16 cellular contexts compared by ENCODE assay signal in the genomic region with DNA sequence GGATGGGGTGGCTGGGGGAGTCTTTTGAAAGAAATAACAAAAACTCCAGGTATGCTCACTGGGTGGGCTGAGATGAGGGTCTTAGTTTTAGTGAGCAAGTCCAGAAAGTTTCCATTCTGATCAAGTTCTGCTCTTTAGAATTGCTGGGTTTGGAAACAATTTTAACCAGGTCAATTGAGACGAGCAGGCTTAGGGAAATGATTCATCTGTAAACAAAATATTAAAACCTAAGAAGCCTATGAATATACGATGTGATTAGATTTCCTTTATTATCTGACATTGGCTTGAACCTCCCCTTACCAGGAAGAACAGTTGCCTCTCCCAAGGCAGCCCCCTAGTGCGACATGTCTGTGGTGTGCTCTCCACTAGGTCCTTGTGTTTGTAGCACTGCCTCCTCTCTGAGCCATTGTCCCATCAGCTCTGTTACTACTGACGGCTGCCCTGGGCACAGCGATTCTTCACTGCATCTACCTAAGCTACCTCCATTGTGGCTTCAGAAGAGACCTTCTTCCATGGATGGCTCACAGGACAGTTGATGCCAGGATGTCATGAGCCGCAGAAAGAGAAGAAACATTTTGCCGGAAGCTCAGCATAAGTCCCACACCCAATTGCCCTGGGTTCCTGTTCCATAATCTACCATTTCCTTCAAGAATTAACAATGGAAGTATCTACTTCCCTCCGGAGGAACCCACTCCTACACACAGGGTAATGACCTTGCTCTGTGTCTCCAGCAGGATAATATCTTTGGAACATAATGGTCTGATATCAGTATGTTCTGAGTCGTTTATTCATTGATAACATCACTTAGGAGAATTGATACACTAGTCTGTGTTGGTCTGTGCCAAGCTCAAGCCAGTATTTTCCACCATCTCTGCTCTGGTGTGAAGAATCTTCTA.
DNase-seq lines count a peak whose midpoint lies in the region; ATAC-seq and TF ChIP-seq lines count a peak whose summit lies in the region.
"Had no signal": no experiment of that assay in that cellular context is flagged by ENCODE, and none has a peak within 500 bp of the region (broad histone marks: within the 10 kb centered on the region; RNA-seq: fewer than 3 reads in every experiment).

No MANE protein-coding gene starts in this region.

- H3K4me3 ChIP-seq in GM23338, result no peak overlapping the region
- H3K4me3 ChIP-seq in OCI-LY7 (ENCODE audit: low read depth, low read length, poor library complexity, severe bottlenecking), result no peak overlapping the region
- H3K4me3 ChIP-seq: A549, HAP-1, PC-9 had no signal

- H3K4me2 ChIP-seq in GM23338, result no peak overlapping the region
- no peak overlapping the region for H3K4me2 ChIP-seq in OCI-LY7 (ENCODE audit: low read length)
- H3K4me2 ChIP-seq: A549, PC-9 had no signal

- no peak for TF ChIP-seq CTCF in GM23338 (conservative IDR thresholded peaks at IDR 0.05; ENCODE audit: low read depth in 2 of 2)
- no peak for TF ChIP-seq CTCF in OCI-LY7 (conservative IDR thresholded peaks at IDR 0.05; ENCODE audit: low read length)

- no peaks in the 10 kb centered on the region for H3K36me3 ChIP-seq in GM23338 (ENCODE audit: insufficient read depth)
- H3K36me3 ChIP-seq in OCI-LY7 (ENCODE audit: insufficient read depth, low read length), result no peaks in the 10 kb centered on the region
- H3K36me3 ChIP-seq: HAP-1 had no signal

- POLR2A ChIA-PET in OCI-LY7 (lab: Charles Lee), result interaction anchor here (0.6 to 1.0 kb wide), 2 partner anchors 43 to 101 kb away, joined by 3 read pairs; no protein-coding TSS in a partner anchor

- H3K9me2 ChIP-seq in GM23338 (ENCODE audit: insufficient read depth), result peaks cover 15% of the 10 kb centered on the region
- H3K9me2 ChIP-seq in OCI-LY7 (ENCODE audit: insufficient read depth, low read length), result no peaks in the 10 kb centered on the region

- CTCF ChIA-PET in OCI-LY7 (lab: Charles Lee; ENCODE audit: unreplicated experiment), result interaction anchor here (0.6 to 0.7 kb wide), 2 partner anchors 150 to 167 kb away, joined by 3 read pairs; no protein-coding TSS in a partner anchor

- H3K27ac ChIP-seq in GM23338 (ENCODE audit: low read depth), result no peak overlapping the region
- no peak overlapping the region for H3K27ac ChIP-seq in OCI-LY7 (ENCODE audit: low read depth, low read length, poor library complexity, severe bottlenecking)
- H3K27ac ChIP-seq: PC-9 had no signal

- no TSS peak for BruUV-seq in OCI-LY7 (replicated peaks; lab: Mats Ljungman, UMichigan)

- intact Hi-C loops in OCI-LY7 (cut with micrococcal nuclease; ENCODE audit: unreplicated experiment), result no loop called here

- no peak overlapping the region for H3K27ac Mint-ChIP-seq in activated T-cell treated with anti-CD3 and anti-CD28 coated beads, Interleukin-2, amount 50 U/mL, for 72 hours
- H3K27ac Mint-ChIP-seq in GM23338, result no peak overlapping the region
- H3K27ac Mint-ChIP-seq in activated T-helper 17 cell treated with anti-CD3 and anti-CD28 coated beads, Interleukin-2, amount 50 U/mL, for 72 hours, result no peak overlapping the region

- H3K4me3 Mint-ChIP-seq in activated T-cell treated with anti-CD3 and anti-CD28 coated beads, Interleukin-2, amount 50 U/mL, for 4 hours, result peak overlapping the region; percentile 35
- H3K4me3 Mint-ChIP-seq in activated T-cell treated with anti-CD3 and anti-CD28 coated beads, Interleukin-2, amount 50 U/mL, for 72 hours, result no peak overlapping the region
- no peak overlapping the region for H3K4me3 Mint-ChIP-seq in GM23338
- H3K4me3 Mint-ChIP-seq in activated T-helper 17 cell treated with anti-CD3 and anti-CD28 coated beads, Interleukin-2, amount 50 U/mL, for 72 hours, result peak overlapping the region; percentile 22

- H3K36me3 Mint-ChIP-seq in activated T-cell treated with anti-CD3 and anti-CD28 coated beads, Interleukin-2, amount 50 U/mL, for 4 hours (ENCODE audit: insufficient read depth), result no peaks in the 10 kb centered on the region
- no peaks in the 10 kb centered on the region for H3K36me3 Mint-ChIP-seq in activated T-cell treated with anti-CD3 and anti-CD28 coated beads, Interleukin-2, amount 50 U/mL, for 72 hours (ENCODE audit: insufficient read depth in 2 of 2)
- H3K36me3 Mint-ChIP-seq in GM23338 (ENCODE audit: low read depth), result no peaks in the 10 kb centered on the region
- no peaks in the 10 kb centered on the region for H3K36me3 Mint-ChIP-seq in activated T-helper 17 cell treated with anti-CD3 and anti-CD28 coated beads, Interleukin-2, amount 50 U/mL, for 72 hours (ENCODE audit: low read depth)

- H3F3A ChIP-seq in GM23338 (replicated peaks; ENCODE audit: low read depth), result no peaks in the 10 kb centered on the region

- no peaks in the 10 kb centered on the region for H3K9me3 ChIP-seq in OCI-LY7 (ENCODE audit: low read length)
- H3K9me3 ChIP-seq: A549, HAP-1 had no signal

- H2AFZ ChIP-seq in GM23338, result 0 out of 2 replicates have a peak overlapping the region, but pooled peaks have one; percentile 63
- no peak overlapping the region for H2AFZ ChIP-seq in OCI-LY7 (ENCODE audit: low read length)
- H2AFZ ChIP-seq: PC-9 had no signal

- peaks cover 19% of the 10 kb centered on the region for H3K4me1 Mint-ChIP-seq in activated T-cell treated with anti-CD3 and anti-CD28 coated beads, Interleukin-2, amount 50 U/mL, for 4 hours (ENCODE audit: low read depth)
- no peaks in the 10 kb centered on the region for H3K4me1 Mint-ChIP-seq in activated T-cell treated with anti-CD3 and anti-CD28 coated beads, Interleukin-2, amount 50 U/mL, for 72 hours (ENCODE audit: low read depth)
- peaks cover 21% of the 10 kb centered on the region for H3K4me1 Mint-ChIP-seq in GM23338
- H3K4me1 Mint-ChIP-seq in activated T-helper 17 cell treated with anti-CD3 and anti-CD28 coated beads, Interleukin-2, amount 50 U/mL, for 72 hours, result no peaks in the 10 kb centered on the region

- H4K20me1 ChIP-seq in GM23338 (replicated peaks; ENCODE audit: insufficient read depth) (no peaks in the 10 kb centered on the region), OCI-LY7 (ENCODE audit: insufficient read depth, low read length) (no peaks in the 10 kb centered on the region)

- H3K9me3 Mint-ChIP-seq in activated T-cell treated with anti-CD3 and anti-CD28 coated beads, Interleukin-2, amount 50 U/mL, for 4 hours, result no peaks in the 10 kb centered on the region
- H3K9me3 Mint-ChIP-seq in activated T-cell treated with anti-CD3 and anti-CD28 coated beads, Interleukin-2, amount 50 U/mL, for 72 hours, result peaks cover 0 to 2% of the 10 kb centered on the region in 2 donors
- H3K9me3 Mint-ChIP-seq in GM23338, result 0 out of 3 replicates have a peak, but pooled peaks cover 3% of the 10 kb centered on the region
- H3K9me3 Mint-ChIP-seq in activated T-helper 17 cell treated with anti-CD3 and anti-CD28 coated beads, Interleukin-2, amount 50 U/mL, for 72 hours, result no peaks in the 10 kb centered on the region

- H3K79me2 ChIP-seq in GM23338 (replicated peaks; ENCODE audit: insufficient read depth), result no peaks in the 10 kb centered on the region
- H3K79me2 ChIP-seq in OCI-LY7 (ENCODE audit: insufficient read depth, low read depth, low read length), result no peaks in the 10 kb centered on the region

- H3K4me1 ChIP-seq in GM23338 (ENCODE audit: insufficient read depth) (peaks cover 18% of the 10 kb centered on the region), OCI-LY7 (ENCODE audit: insufficient read depth, low read length, poor library complexity, severe bottlenecking) (no peaks in the 10 kb centered on the region)
- H3K4me1 ChIP-seq: A549, HAP-1 had no signal

- no peaks in the 10 kb centered on the region for H3K27me3 ChIP-seq in GM23338 (ENCODE audit: insufficient read depth)

- peaks cover 2% of the 10 kb centered on the region for H3K27me3 Mint-ChIP-seq in activated T-cell treated with anti-CD3 and anti-CD28 coated beads, Interleukin-2, amount 50 U/mL, for 4 hours (ENCODE audit: low read depth)
- peaks cover 38% of the 10 kb centered on the region for H3K27me3 Mint-ChIP-seq in activated T-cell treated with anti-CD3 and anti-CD28 coated beads, Interleukin-2, amount 50 U/mL, for 72 hours (ENCODE audit: low read depth)
- peaks cover 3% of the 10 kb centered on the region for H3K27me3 Mint-ChIP-seq in GM23338 (ENCODE audit: insufficient read depth, low read depth, poor library complexity)
- no peaks in the 10 kb centered on the region for H3K27me3 Mint-ChIP-seq in activated T-helper 17 cell treated with anti-CD3 and anti-CD28 coated beads, Interleukin-2, amount 50 U/mL, for 72 hours

- DNase-seq in activated T-cell treated with anti-CD3 and anti-CD28 coated beads, Interleukin-2, amount 50 U/mL, for 4 hours, result no peak
- no peak for DNase-seq in activated T-cell treated with anti-CD3 and anti-CD28 coated beads, Interleukin-2, amount 50 U/mL, for 72 hours
- DNase-seq in GM23338 (ENCODE audit: low spot score), result no peak
- peak; percentile 48 for DNase-seq in iris pigment epithelial cell (ENCODE audit: low read depth)
- DNase-seq in T-helper 1 cell, result no peak
- DNase-seq in OCI-LY7 (ENCODE audit: low spot score), result no peak
- DNase-seq: DMS79 treated with DMSO at 0.1 percent for 48 hours, KBM-7, NCI-H1694, NCI-H345, NCI-H524 treated with DMSO at 0.1 percent for 48 hours, PC-9 had no signal

- no peak for ATAC-seq in activated T-cell treated with anti-CD3 and anti-CD28 coated beads, Interleukin-2, amount 50 U/mL, for 4 hours
- ATAC-seq in activated T-cell treated with anti-CD3 and anti-CD28 coated beads, Interleukin-2, amount 50 U/mL, for 72 hours (replicated peaks in 1 of 2), result no peak
- no peak for ATAC-seq in GM23338
- no peak for ATAC-seq in activated T-helper 17 cell treated with anti-CD3 and anti-CD28 coated beads, Interleukin-2, amount 50 U/mL, for 72 hours (replicated peaks)
- no peak for ATAC-seq in GM19351 (IDR thresholded peaks at IDR 0.05; ENCODE audit: unreplicated experiment)
- ATAC-seq: A549 had no signal

TF ChIP-seq in GM23338, 12 proteins besides CTCF, POLR2A, EP300 and RAD21:
- no peak for TF ChIP-seq EZH2phosphoT487 (IDR thresholded peaks at IDR 0.05; ENCODE audit: unreplicated experiment)

Comparison
In these comparisons a context has a peak if more than half of its experiments do, and no peak if none do; other contexts are left out.
1. H3K4me3 Mint-ChIP-seq: peak in activated T-cell treated with anti-CD3 and anti-CD28 coated beads, Interleukin-2, amount 50 U/mL, for 4 hours (single experiment) and activated T-helper 17 cell treated with anti-CD3 and anti-CD28 coated beads, Interleukin-2, amount 50 U/mL, for 72 hours (single experiment); none in activated T-cell treated with anti-CD3 and anti-CD28 coated beads, Interleukin-2, amount 50 U/mL, for 72 hours (0 of 2) and GM23338 (single experiment).